In the genomic region with DNA sequence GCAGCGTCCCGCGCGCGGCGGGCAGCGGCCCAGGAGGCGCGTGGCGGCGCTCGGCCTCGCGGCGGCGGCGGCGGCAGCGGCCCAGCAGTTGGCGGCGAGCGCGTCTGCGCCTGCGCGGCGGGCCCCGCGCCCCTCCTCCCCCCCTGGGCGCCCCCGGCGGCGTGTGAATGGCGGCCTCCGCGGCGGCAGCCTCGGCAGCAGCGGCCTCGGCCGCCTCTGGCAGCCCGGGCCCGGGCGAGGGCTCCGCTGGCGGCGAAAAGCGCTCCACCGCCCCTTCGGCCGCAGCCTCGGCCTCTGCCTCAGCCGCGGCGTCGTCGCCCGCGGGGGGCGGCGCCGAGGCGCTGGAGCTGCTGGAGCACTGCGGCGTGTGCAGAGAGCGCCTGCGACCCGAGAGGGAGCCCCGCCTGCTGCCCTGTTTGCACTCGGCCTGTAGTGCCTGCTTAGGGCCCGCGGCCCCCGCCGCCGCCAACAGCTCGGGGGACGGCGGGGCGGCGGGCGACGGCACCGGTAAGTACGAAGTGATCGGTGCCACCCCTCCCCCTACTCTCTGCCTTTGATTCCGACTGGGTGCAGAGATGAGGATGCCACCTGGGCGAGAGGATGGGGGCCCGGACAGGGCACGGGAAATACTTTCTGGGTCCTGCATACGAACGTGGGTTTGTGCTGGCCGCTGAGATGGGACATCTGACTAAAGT, we compare ENCODE assay signal across 1 cellular context.
TF ChIP-seq lines count a peak whose summit lies in the region.

No MANE protein-coding gene starts in this region.

TF ChIP-seq in IMR-90, 13 proteins besides CTCF, POLR2A, EP300 and RAD21:
- no peak for TF ChIP-seq RFX5 (IDR thresholded peaks at IDR 0.05; ENCODE audit: low read depth, low read length)
- no peak for TF ChIP-seq CEBPB (IDR thresholded peaks at IDR 0.05; ENCODE audit: low read depth, low read length)
- no peak for TF ChIP-seq USF2 (IDR thresholded peaks at IDR 0.05; ENCODE audit: low read depth, low read length)
- TF ChIP-seq RCOR1 (IDR thresholded peaks at IDR 0.05; ENCODE audit: insufficient replicate concordance, low read length) = no peak
- TF ChIP-seq ELK1 (IDR thresholded peaks at IDR 0.05; ENCODE audit: borderline replicate concordance, low read depth, low read length) = no peak
- TF ChIP-seq SMC3 (IDR thresholded peaks at IDR 0.05; ENCODE audit: low read depth, low read length) = no peak
- no peak for TF ChIP-seq FOS (IDR thresholded peaks at IDR 0.05; ENCODE audit: low read depth, low read length)
TF ChIP-seq in IMR-90: peak in this region for 0.
